Comparison of ENCODE assay signal across 1 cellular context in genomic region chr12:31773223-31773750, GRCh38.
A peak's percentile ranks its signal among the peaks of the same experiment; 100 is the strongest.
TF ChIP-seq lines count a peak whose summit lies in the region.

No MANE protein-coding gene starts in this region.

TF ChIP-seq in K562, 482 proteins besides CTCF, POLR2A, EP300 and RAD21 (continued from another document):
- TF ChIP-seq PBX2 (CRISPR knock-in tag; IDR thresholded peaks at IDR 0.05; ENCODE audit: low read depth) (no peak), PBX2 (tag; conservative IDR thresholded peaks at IDR 0.05; ENCODE audit: low read depth) (peak; percentile 72), PHF20 (IDR thresholded peaks at IDR 0.05; ENCODE audit: partially characterized antibody) (no peak), HMG20A (CRISPR knock-in tag; conservative IDR thresholded peaks at IDR 0.05) (no peak), PTBP1 (IDR thresholded peaks at IDR 0.05; ENCODE audit: low read depth, low read length) (no peak), KDM1A (IDR thresholded peaks at IDR 0.05) (0 out of 4 replicates have a peak, but pooled peaks of 1 of the 2 experiments have one; percentile 14), KLF10 (CRISPR knock-in tag; IDR thresholded peaks at IDR 0.05) (no peak), SMARCC2 (IDR thresholded peaks at IDR 0.05; ENCODE audit: low read depth) (no peak), CCNT2 (IDR thresholded peaks at IDR 0.05; ENCODE audit: borderline replicate concordance, extremely low read depth, insufficient read length, low read depth, low read length) (no peak), ARID1B (IDR thresholded peaks at IDR 0.05) (no peak)
